8 cellular contexts compared by ENCODE assay signal in genomic region chr15:65862682-65863081, GRCh38. TPM values are rescaled to one million over a fixed set of nuclear protein-coding genes. Genes with fewer than 3 reads are reported as not detected.
A peak's percentile ranks its signal among the peaks of the same experiment; 100 is the strongest.
DNase-seq lines count a peak whose midpoint lies in the region; ATAC-seq and TF ChIP-seq lines count a peak whose summit lies in the region.

No MANE protein-coding gene starts in this region.

- no peak overlapping the region for H3K27ac ChIP-seq in caudate nucleus (ENCODE audit: low read depth, low read length)

- peak; percentile 63 for ATAC-seq in GM21717 (IDR thresholded peaks at IDR 0.05; ENCODE audit: unreplicated experiment)
- ATAC-seq in GM21528 (IDR thresholded peaks at IDR 0.05; ENCODE audit: low FRiP score, unreplicated experiment), result no peak

- H3K4me3 Mint-ChIP-seq in CD14-positive monocyte (peak overlapping the region; percentile 10 to 48), endothelial cell (ENCODE audit: unreplicated experiment) (no peak overlapping the region), osteocyte (ENCODE audit: unreplicated experiment) (no peak overlapping the region)

- TF ChIP-seq CTCF in CD14-positive monocyte (IDR thresholded peaks at IDR 0.05) (peak; percentile 71), endothelial cell (IDR thresholded peaks at IDR 0.05; ENCODE audit: unreplicated experiment) (peak; percentile 6), osteocyte (IDR thresholded peaks at IDR 0.05) (peak; percentile 46)

- H3K27ac Mint-ChIP-seq in CD14-positive monocyte, result no peak overlapping the region
- H3K27ac Mint-ChIP-seq in endothelial cell (ENCODE audit: unreplicated experiment), result no peak overlapping the region
- H3K27ac Mint-ChIP-seq in osteocyte (ENCODE audit: unreplicated experiment), result no peak overlapping the region

- peaks cover 0 to 2% (median 1%) of the 10 kb centered on the region in 3 donors for H3K27me3 Mint-ChIP-seq in CD14-positive monocyte (ENCODE audit: low read depth in 3 of 3)
- H3K27me3 Mint-ChIP-seq in endothelial cell (ENCODE audit: unreplicated experiment), result no peaks in the 10 kb centered on the region
- peaks cover 12% of the 10 kb centered on the region for H3K27me3 Mint-ChIP-seq in osteocyte (ENCODE audit: unreplicated experiment)

- intact Hi-C loops in CD14-positive monocyte (cut with micrococcal nuclease), result no loop called here

- H3K9me3 Mint-ChIP-seq in CD14-positive monocyte (no peaks in the 10 kb centered on the region), endothelial cell (ENCODE audit: unreplicated experiment) (no peaks in the 10 kb centered on the region), osteocyte (ENCODE audit: unreplicated experiment) (no peaks in the 10 kb centered on the region)

- DNase-seq in CD14-positive monocyte (ENCODE audit: low spot score), result peak; percentile 51
- peak; percentile 55 for DNase-seq in NCI-H226
- DNase-seq in activated CD4-positive, alpha-beta T cell treated with anti-CD3 and anti-CD28 coated beads for 4 hours, result peak; percentile 53 to 56
- DNase-seq in endothelial cell (ENCODE audit: low spot score), result peak; percentile 38
- no peak for DNase-seq in osteocyte (ENCODE audit: extremely low spot score, unreplicated experiment)
- DNase-seq in caudate nucleus (lab: John Stamatoyannopoulos, UW), result no peak

- H3K36me3 Mint-ChIP-seq in CD14-positive monocyte, result no peaks in the 10 kb centered on the region
- H3K36me3 Mint-ChIP-seq in endothelial cell (ENCODE audit: low read depth, unreplicated experiment), result no peaks in the 10 kb centered on the region
- H3K36me3 Mint-ChIP-seq in osteocyte (ENCODE audit: unreplicated experiment), result no peaks in the 10 kb centered on the region

- H3K4me1 Mint-ChIP-seq in CD14-positive monocyte, result peaks cover 12% of the 10 kb centered on the region
- H3K4me1 Mint-ChIP-seq in endothelial cell (ENCODE audit: unreplicated experiment), result peaks cover 4% of the 10 kb centered on the region
- peaks cover 11% of the 10 kb centered on the region for H3K4me1 Mint-ChIP-seq in osteocyte (ENCODE audit: unreplicated experiment)

RNA-seq across cellular contexts. Expression of gene RAB11A, which starts 6.6 kb away (rescaled TPM):
- 100 to 1,000 TPM; 300 to 310 TPM for polyA plus RNA-seq in CD14-positive monocyte
- total RNA-seq in endothelial cell (ENCODE audit: unreplicated experiment), result 482 TPM
- 317 and 321 TPM in 2 replicates for total RNA-seq in osteocyte

Comparison
In these comparisons a context has a peak if more than half of its experiments do, and no peak if none do; other contexts are left out.
1. DNase-seq: peak in CD14-positive monocyte (single experiment), NCI-H226 (single experiment), activated CD4-positive, alpha-beta T cell treated with anti-CD3 and anti-CD28 coated beads for 4 hours (2 of 2) and endothelial cell (single experiment); none in osteocyte (single experiment) and caudate nucleus (0 of 61).
2. H3K4me3 Mint-ChIP-seq: peak in CD14-positive monocyte (2 of 2); none in endothelial cell (single experiment) and osteocyte (single experiment).
3. CTCF ChIP-seq: peak in every context shown above with its lines; median percentile 71 in CD14-positive monocyte; 46 in osteocyte; 6 in endothelial cell.